8 cellular contexts compared by ENCODE assay signal in genomic region chr6:135438907-135439535, GRCh38. TPM values are rescaled to one million over a fixed set of nuclear protein-coding genes. Genes with fewer than 3 reads are reported as not detected.
DNase-seq lines count a peak whose midpoint lies in the region; ATAC-seq and TF ChIP-seq lines count a peak whose summit lies in the region.

No MANE protein-coding gene starts in this region.

- H3K4me1 Mint-ChIP-seq in activated CD4-positive, alpha-beta T cell treated with anti-CD3 and anti-CD28 coated beads for 36 hours: peaks cover 20% of the 10 kb centered on the region

- POLR2A ChIA-PET in activated CD4-positive, alpha-beta T cell treated with anti-CD3 and anti-CD28 coated beads for 36 hours (lab: Charles Lee): no interaction called here
- POLR2A ChIA-PET in PC-9 (lab: Charles Lee; ENCODE audit: unreplicated experiment): no interaction called here

- no TSS peak for BruUV-seq in PC-9 (replicated peaks; lab: Mats Ljungman, UMichigan)

- H4K20me1 ChIP-seq in PC-9 (ENCODE audit: insufficient read depth): no peaks in the 10 kb centered on the region

- peak; percentile 73 for TF ChIP-seq CTCF in PC-9 (conservative IDR thresholded peaks at IDR 0.05)
- TF ChIP-seq CTCF in epithelial cell of proximal tubule (conservative IDR thresholded peaks at IDR 0.05; ENCODE audit: low read depth, low read length): peak; percentile 54
- peak; percentile 40 for TF ChIP-seq CTCF in upper lobe of right lung (IDR thresholded peaks at IDR 0.05)

- intact Hi-C loops in activated CD4-positive, alpha-beta T cell treated with anti-CD3 and anti-CD28 coated beads for 36 hours (cut with DNase I, micrococcal nuclease): loop anchor here in 1 of 2 experiments (1.0 to 5.0 kb wide), 2 partner anchors 292 to 1265 kb away; no protein-coding TSS in a partner anchor
- intact Hi-C loops in PC-9 (cut with micrococcal nuclease; ENCODE audit: unreplicated experiment): no loop called here
- intact Hi-C loops in upper lobe of right lung (cut with DNase I): no loop called here

- no peak for DNase-seq in activated CD4-positive, alpha-beta T cell treated with anti-CD3 and anti-CD28 coated beads for 36 hours
- no peak for DNase-seq in activated CD4-positive, alpha-beta T cell treated with anti-CD3 and anti-CD28 coated beads, Interleukin-2, amount 50 U/mL, for 4 hours
- peak in 1 of 2 experiments; percentile 35 for DNase-seq in PC-9
- DNase-seq in epithelial cell of proximal tubule (ENCODE audit: low read depth): no peak
- DNase-seq in upper lobe of right lung: no peak
- no peak for DNase-seq in NCI-H1436 treated with DMSO at 0.1 percent for 48 hours (lab: John Stamatoyannopoulos, UW)

- H3K36me3 Mint-ChIP-seq in activated CD4-positive, alpha-beta T cell treated with anti-CD3 and anti-CD28 coated beads for 36 hours (ENCODE audit: low read depth): peaks cover 18% of the 10 kb centered on the region

- no peaks in the 10 kb centered on the region for H3K27me3 ChIP-seq in PC-9 (ENCODE audit: insufficient read depth, low read depth)
- H3K27me3 ChIP-seq in upper lobe of right lung: no peaks in the 10 kb centered on the region

- no peaks in the 10 kb centered on the region for H3K79me2 ChIP-seq in PC-9 (ENCODE audit: low read depth)

- peak overlapping the region; percentile 66 for H3K27ac Mint-ChIP-seq in activated CD4-positive, alpha-beta T cell treated with anti-CD3 and anti-CD28 coated beads for 36 hours

- H3K27ac ChIP-seq in PC-9: no peak overlapping the region
- H3K27ac ChIP-seq in upper lobe of right lung: no peak overlapping the region

- H3K9me3 ChIP-seq in PC-9 (ENCODE audit: insufficient read depth, low read depth) (no peaks in the 10 kb centered on the region), upper lobe of right lung (no peaks in the 10 kb centered on the region)

- CTCF ChIA-PET in activated CD4-positive, alpha-beta T cell treated with anti-CD3 and anti-CD28 coated beads for 36 hours (lab: Charles Lee): interaction anchor here (0.6 to 2.5 kb wide), 5 partner anchors 9 to 122 kb away, joined by 3 to 10 read pairs (median 3); no protein-coding TSS in a partner anchor
- CTCF ChIA-PET in PC-9 (lab: Charles Lee): no interaction called here

- 0 out of 2 replicates have a peak, but pooled peaks cover 6% of the 10 kb centered on the region for H3F3A ChIP-seq in PC-9 (ENCODE audit: insufficient read depth, low read depth)

- peak; percentile 46 for ATAC-seq in activated CD4-positive, alpha-beta T cell treated with anti-CD3 and anti-CD28 coated beads for 36 hours
- ATAC-seq in HG02852 (IDR thresholded peaks at IDR 0.05; ENCODE audit: unreplicated experiment) (peak; percentile 55), upper lobe of right lung (no peak), HG02623 (IDR thresholded peaks at IDR 0.05; ENCODE audit: unreplicated experiment) (no peak)

- H3K36me3 ChIP-seq in PC-9 (ENCODE audit: low read depth) (0 out of 2 replicates have a peak, but pooled peaks cover 6% of the 10 kb centered on the region), upper lobe of right lung (peaks cover 26% of the 10 kb centered on the region)

- H3K9me2 ChIP-seq in PC-9 (ENCODE audit: insufficient read depth): no peaks in the 10 kb centered on the region

- H2AFZ ChIP-seq in PC-9: no peak overlapping the region

- no peaks in the 10 kb centered on the region for H3K4me1 ChIP-seq in PC-9 (replicated peaks; ENCODE audit: insufficient read depth)
- H3K4me1 ChIP-seq in upper lobe of right lung: no peaks in the 10 kb centered on the region

- no peak overlapping the region for H3K4me3 Mint-ChIP-seq in activated CD4-positive, alpha-beta T cell treated with anti-CD3 and anti-CD28 coated beads for 36 hours

- H3K4me3 ChIP-seq in PC-9 (no peak overlapping the region), epithelial cell of proximal tubule (ENCODE audit: low read depth, low read length) (no peak overlapping the region), upper lobe of right lung (no peak overlapping the region)

- no peaks in the 10 kb centered on the region for H3K9me3 Mint-ChIP-seq in activated CD4-positive, alpha-beta T cell treated with anti-CD3 and anti-CD28 coated beads for 36 hours (ENCODE audit: low read depth)

- H3K4me2 ChIP-seq in PC-9: no peak overlapping the region

- no peaks in the 10 kb centered on the region for H3K27me3 Mint-ChIP-seq in activated CD4-positive, alpha-beta T cell treated with anti-CD3 and anti-CD28 coated beads for 36 hours

RNA-seq across cellular contexts. Expression of gene AHI1, which starts 58.5 kb away (rescaled TPM):
- total RNA-seq in activated CD4-positive, alpha-beta T cell treated with anti-CD3 and anti-CD28 coated beads for 36 hours: 10 to 100 TPM; 35.6 to 36.0 TPM
- total RNA-seq in PC-9 (2021) (19.8 and 19.9 TPM in 2 replicates), epithelial cell of proximal tubule (5.4 and 7.5 TPM in 2 replicates), upper lobe of right lung (33.4 TPM)

Comparison
In these comparisons a context has a peak if more than half of its experiments do, and no peak if none do; other contexts are left out.
1. ATAC-seq: peak in activated CD4-positive, alpha-beta T cell treated with anti-CD3 and anti-CD28 coated beads for 36 hours (single experiment) and HG02852 (single experiment); none in upper lobe of right lung (single experiment) and HG02623 (single experiment).
2. Peak in every context shown above with its lines, with median percentiles within 50 percentile points of each other: CTCF ChIP-seq.